7 cellular contexts compared by ENCODE assay signal in the genomic region with DNA sequence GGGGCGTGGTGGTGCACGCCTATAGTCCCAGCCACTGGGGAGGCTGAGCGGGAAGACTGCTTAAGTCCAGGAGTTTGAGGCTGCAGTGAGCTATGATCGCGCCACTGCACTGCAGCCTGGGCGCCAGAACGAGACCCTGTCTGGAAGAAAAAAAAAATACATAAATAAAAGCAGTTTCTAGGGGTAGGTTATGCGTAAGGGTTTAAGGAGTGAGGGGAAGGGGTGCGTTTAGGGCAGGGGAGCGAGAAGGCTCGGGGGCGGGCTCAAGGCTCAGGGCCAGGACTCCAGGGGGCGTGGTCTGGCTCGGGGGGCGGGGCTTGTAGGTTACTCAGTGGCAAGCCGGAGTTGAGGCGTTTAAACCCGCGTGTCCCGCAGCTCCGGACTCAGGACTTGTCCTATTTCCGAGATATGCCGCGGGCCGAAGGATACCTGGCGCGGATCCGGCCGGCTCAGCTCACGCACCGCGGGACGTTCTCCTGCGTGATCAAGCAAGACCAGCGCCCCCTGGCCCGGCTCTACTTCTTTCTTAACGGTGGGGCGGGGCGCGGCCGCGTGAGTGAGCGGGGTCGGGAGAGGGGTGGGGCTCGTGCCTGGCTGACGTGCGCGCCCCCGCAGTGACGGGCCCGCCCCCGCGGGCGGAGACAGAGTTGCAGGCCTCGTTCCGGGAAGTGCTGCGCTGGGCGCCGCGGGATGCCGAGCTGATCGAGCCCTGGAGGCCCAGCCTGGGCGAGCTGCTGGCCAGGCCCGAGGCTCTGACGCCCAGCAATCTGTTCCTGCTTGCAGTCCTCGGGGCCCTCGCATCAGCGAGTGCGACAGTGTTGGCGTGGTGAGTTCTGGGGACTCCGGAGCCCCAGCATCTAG.
DNase-seq lines count a peak whose midpoint lies in the region; ATAC-seq and FAIRE-seq lines count a peak whose summit lies in the region.

No MANE protein-coding gene starts in this region.

- ATAC-seq in HG02981 (IDR thresholded peaks at IDR 0.05; ENCODE audit: unreplicated experiment): peak; percentile 91

- peak; percentile 89 for FAIRE-seq in GM18507 (lab: Jason Lieb, UNC)

- peak; percentile 96 for DNase-seq in GM18507 (ENCODE audit: extremely low spot score, insufficient read length, low read depth)
- peak; percentile 83 for DNase-seq in NCI-H446 treated with DMSO at 0.1 percent for 48 hours (lab: John Stamatoyannopoulos, UW)
- DNase-seq in activated CD4-positive, alpha-beta T cell treated with anti-CD3 and anti-CD28 coated beads for 4 hours: peak; percentile 98
- DNase-seq in left kidney (ENCODE audit: low read depth, low spot score): peak; percentile 98
- DNase-seq in stimulated activated CD4-positive, alpha-beta T cell treated with anti-CD3 and anti-CD28 coated beads, Interleukin-1b, Interleukin-23, amount 100 ng/mL, for 4 hours (ENCODE audit: low read depth in 2 of 2): peak; percentile 97 to 98

- peak overlapping the region; percentile 97 for H3K27ac ChIP-seq in cingulate gyrus (ENCODE audit: low read depth, low read length)

Comparison
In these comparisons a context has a peak if more than half of its experiments do, and no peak if none do; other contexts are left out.
1. Peak in every context shown above with its lines: DNase-seq, ATAC-seq and H3K27ac ChIP-seq.